Comparison of ENCODE assay signal across 17 cellular contexts in genomic region chr9:18893051-18893450, GRCh38.
"Had no signal": no experiment of that assay in that cellular context is flagged by ENCODE, and none has a peak within 500 bp of the region (broad histone marks: within the 10 kb centered on the region; RNA-seq: fewer than 3 reads in every experiment).

No MANE protein-coding gene starts in this region.

- H3K4me3 Mint-ChIP-seq: dendritic cell treated with granulocyte-macrophage colony-stimulating factor and Interleukin-4, amounts not matched to agents 40 ng/mL and 50 ng/mL, for 4 days; effector memory CD8-positive, alpha-beta T cell; naive thymus-derived CD8-positive, alpha-beta T cell; stimulated activated memory B cell treated with anti-CD40 and anti-IgM and Interleukin-4, amounts not matched to agents 10 μg/mL and 1 μg/mL and 100 μg/mL, for 72 hours; stimulated activated naive CD8-positive, alpha-beta T cell treated with anti-CD3 and anti-CD28 coated beads, Interleukin-15, Interleukin-2, amounts not matched to agents 100 ng/mL and 50 ng/mL, for 24 hours had no signal

- H3K27ac Mint-ChIP-seq: dendritic cell treated with granulocyte-macrophage colony-stimulating factor and Interleukin-4, amounts not matched to agents 40 ng/mL and 50 ng/mL, for 4 days; effector memory CD8-positive, alpha-beta T cell; naive thymus-derived CD8-positive, alpha-beta T cell; stimulated activated memory B cell treated with anti-CD40 and anti-IgM and Interleukin-4, amounts not matched to agents 10 μg/mL and 1 μg/mL and 100 μg/mL, for 72 hours; stimulated activated naive CD8-positive, alpha-beta T cell treated with anti-CD3 and anti-CD28 coated beads, Interleukin-15, Interleukin-2, amounts not matched to agents 100 ng/mL and 50 ng/mL, for 24 hours had no signal

- H3K4me1 Mint-ChIP-seq: naive thymus-derived CD8-positive, alpha-beta T cell; stimulated activated memory B cell treated with anti-CD40 and anti-IgM and Interleukin-4, amounts not matched to agents 10 μg/mL and 1 μg/mL and 100 μg/mL, for 72 hours had no signal

- ATAC-seq: effector memory CD8-positive, alpha-beta T cell; gastroesophageal sphincter; left lung; mucosa of descending colon; naive thymus-derived CD8-positive, alpha-beta T cell; sciatic nerve had no signal

- H3K27me3 Mint-ChIP-seq: dendritic cell treated with granulocyte-macrophage colony-stimulating factor and Interleukin-4, amounts not matched to agents 40 ng/mL and 50 ng/mL, for 4 days; stimulated activated naive CD8-positive, alpha-beta T cell treated with anti-CD3 and anti-CD28 coated beads, Interleukin-15, Interleukin-2, amounts not matched to agents 100 ng/mL and 50 ng/mL, for 24 hours had no signal

- DNase-seq: effector memory CD8-positive, alpha-beta T cell; esophagus squamous epithelium; foreskin fibroblast; glutamatergic neuron; left lung; mucosa of descending colon; naive thymus-derived CD8-positive, alpha-beta T cell; spleen; stimulated activated CD4-positive, alpha-beta T cell treated with anti-CD3 and anti-CD28 coated beads, Interleukin-15, amount 100 ng/mL, for 24 hours; stimulated activated CD4-positive, alpha-beta T cell treated with anti-CD3 and anti-CD28 coated beads, Interleukin-1b, Interleukin-23, amount 100 ng/mL, for 48 hours; stimulated activated CD4-positive, alpha-beta T cell treated with anti-CD3 and anti-CD28 coated beads, Interleukin-4, amount 100 ng/mL, for 24 hours; tibial artery had no signal

- H3K36me3 Mint-ChIP-seq: stimulated activated memory B cell treated with anti-CD40 and anti-IgM and Interleukin-4, amounts not matched to agents 10 μg/mL and 1 μg/mL and 100 μg/mL, for 72 hours had no signal
